Comparison of ENCODE assay signal across 21 cellular contexts in genomic region chr12:13176257-13176656, GRCh38.
"Had no signal": no experiment of that assay in that cellular context is flagged by ENCODE, and none has a peak within 500 bp of the region (broad histone marks: within the 10 kb centered on the region; RNA-seq: fewer than 3 reads in every experiment).

No MANE protein-coding gene starts in this region.

- H3K4me3 ChIP-seq: pancreas, right lobe of liver, thoracic aorta had no signal

- H3K36me3 ChIP-seq: neutrophil, pancreas, right lobe of liver, thoracic aorta had no signal

- FAIRE-seq: pancreas, small intestine had no signal

- H3K27ac Mint-ChIP-seq: activated CD4-positive, alpha-beta memory T cell treated with anti-CD3 and anti-CD28 coated beads for 36 hours; activated CD4-positive, alpha-beta T cell treated with anti-CD3 and anti-CD28 coated beads for 36 hours; activated naive CD4-positive, alpha-beta T cell treated with anti-CD3 and anti-CD28 coated beads for 36 hours; activated naive CD8-positive, alpha-beta T cell treated with anti-CD3 and anti-CD28 coated beads, Interleukin-2, amount 50 U/mL, for 24 hours; activated T-cell treated with anti-CD3 and anti-CD28 coated beads, Interleukin-2, amount 50 U/mL, for 24 hours; memory B cell; stimulated activated effector memory CD8-positive, alpha-beta T cell treated with anti-CD3 and anti-CD28 coated beads, Interleukin-12 subunit alpha, Interleukin-12 subunit beta, amount 100 ng/mL, for 72 hours; WTC11 had no signal

- H3K9me3 Mint-ChIP-seq: activated CD4-positive, alpha-beta memory T cell treated with anti-CD3 and anti-CD28 coated beads for 36 hours; activated naive CD4-positive, alpha-beta T cell treated with anti-CD3 and anti-CD28 coated beads for 36 hours; activated naive CD8-positive, alpha-beta T cell treated with anti-CD3 and anti-CD28 coated beads, Interleukin-2, amount 50 U/mL, for 24 hours; activated T-cell treated with anti-CD3 and anti-CD28 coated beads, Interleukin-2, amount 50 U/mL, for 24 hours; memory B cell; naive thymus-derived CD4-positive, alpha-beta T cell; stimulated activated effector memory CD8-positive, alpha-beta T cell treated with anti-CD3 and anti-CD28 coated beads, Interleukin-12 subunit alpha, Interleukin-12 subunit beta, amount 100 ng/mL, for 72 hours; WTC11 had no signal

- H3K4me3 Mint-ChIP-seq: activated CD4-positive, alpha-beta memory T cell treated with anti-CD3 and anti-CD28 coated beads for 36 hours; activated CD4-positive, alpha-beta T cell treated with anti-CD3 and anti-CD28 coated beads for 36 hours; activated naive CD4-positive, alpha-beta T cell treated with anti-CD3 and anti-CD28 coated beads for 36 hours; activated naive CD8-positive, alpha-beta T cell treated with anti-CD3 and anti-CD28 coated beads, Interleukin-2, amount 50 U/mL, for 24 hours; activated T-cell treated with anti-CD3 and anti-CD28 coated beads, Interleukin-2, amount 50 U/mL, for 24 hours; memory B cell; naive thymus-derived CD4-positive, alpha-beta T cell; stimulated activated effector memory CD8-positive, alpha-beta T cell treated with anti-CD3 and anti-CD28 coated beads, Interleukin-12 subunit alpha, Interleukin-12 subunit beta, amount 100 ng/mL, for 72 hours; WTC11 had no signal

- H3K4me1 ChIP-seq: pancreas had no signal

- H3K36me3 Mint-ChIP-seq: activated CD4-positive, alpha-beta memory T cell treated with anti-CD3 and anti-CD28 coated beads for 36 hours; memory B cell; naive thymus-derived CD4-positive, alpha-beta T cell; stimulated activated effector memory CD8-positive, alpha-beta T cell treated with anti-CD3 and anti-CD28 coated beads, Interleukin-12 subunit alpha, Interleukin-12 subunit beta, amount 100 ng/mL, for 72 hours; WTC11 had no signal

- H3K27ac ChIP-seq: neutrophil, pancreas, right lobe of liver, thoracic aorta had no signal

- H3K27me3 ChIP-seq: pancreas, right lobe of liver had no signal

- DNase-seq: activated CD4-positive, alpha-beta memory T cell treated with anti-CD3 and anti-CD28 coated beads for 36 hours; activated CD4-positive, alpha-beta T cell treated with anti-CD3 and anti-CD28 coated beads for 36 hours; activated naive CD4-positive, alpha-beta T cell treated with anti-CD3 and anti-CD28 coated beads for 36 hours; activated naive CD8-positive, alpha-beta T cell treated with anti-CD3 and anti-CD28 coated beads, Interleukin-2, amount 50 U/mL, for 24 hours; activated T-cell treated with anti-CD3 and anti-CD28 coated beads, Interleukin-2, amount 50 U/mL, for 24 hours; anterior cingulate cortex; cerebellar nuclear complex; effector CD8-positive, alpha-beta T cell; foreskin melanocyte; hypothalamus; left ventricle myocardium superior; naive thymus-derived CD4-positive, alpha-beta T cell; pancreas; right lobe of liver; stimulated activated CD4-positive, alpha-beta T cell treated with anti-CD3 and anti-CD28 coated beads, Interleukin-4, amount 100 ng/mL, for 1 hour had no signal

- H3K9me3 ChIP-seq: neutrophil, pancreas, right lobe of liver, thoracic aorta had no signal

- ATAC-seq: activated CD4-positive, alpha-beta T cell treated with anti-CD3 and anti-CD28 coated beads for 36 hours; activated naive CD8-positive, alpha-beta T cell treated with anti-CD3 and anti-CD28 coated beads, Interleukin-2, amount 50 U/mL, for 24 hours; left ventricle myocardium superior; naive thymus-derived CD4-positive, alpha-beta T cell; pancreas; right lobe of liver; stimulated activated effector memory CD8-positive, alpha-beta T cell treated with anti-CD3 and anti-CD28 coated beads, Interleukin-12 subunit alpha, Interleukin-12 subunit beta, amount 100 ng/mL, for 72 hours; WTC11 had no signal
